In the genomic region with DNA sequence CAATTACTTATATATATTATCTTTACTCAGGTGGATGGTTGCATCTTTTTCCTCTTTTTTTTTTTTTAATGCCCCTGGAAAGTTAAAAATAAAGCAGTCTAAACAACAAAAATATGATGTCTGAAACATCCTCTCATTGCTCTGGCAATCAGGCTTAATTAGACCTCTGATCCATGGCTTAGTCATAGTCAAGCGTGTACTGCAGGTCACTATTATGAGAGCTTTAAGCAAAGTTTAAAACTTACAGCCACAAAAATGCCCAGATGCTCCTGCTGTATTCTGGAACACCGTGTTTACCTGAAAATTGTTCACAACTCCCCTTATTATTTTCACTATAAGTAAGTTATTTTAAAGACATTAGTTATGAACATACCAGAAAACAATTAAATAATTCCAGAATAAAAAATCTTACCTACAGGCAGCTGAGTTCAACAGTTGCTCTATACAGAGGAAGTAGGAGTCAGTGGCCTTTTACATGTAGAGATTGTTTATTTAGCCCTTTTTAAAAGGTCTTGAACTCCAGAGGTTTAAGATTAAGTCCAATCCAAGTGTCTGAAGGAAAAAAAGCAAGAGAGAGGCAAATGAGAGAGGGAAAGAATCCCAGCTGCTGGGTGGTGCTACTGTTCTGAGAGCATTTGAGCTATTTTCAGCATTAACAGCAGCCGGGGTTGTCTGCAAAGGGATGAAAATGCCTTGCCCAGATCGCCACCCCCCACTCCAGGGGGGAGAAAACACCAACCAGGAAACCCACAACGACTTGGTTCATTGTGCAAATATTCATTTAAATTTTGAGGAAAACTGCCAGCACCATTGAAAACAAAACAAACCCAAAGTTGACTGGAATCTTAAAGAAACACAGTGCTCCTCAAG, we compare ENCODE assay signal across 1 cellular context.
TF ChIP-seq lines count a peak whose summit lies in the region.

No MANE protein-coding gene starts in this region.

TF ChIP-seq in HepG2, 621 proteins besides CTCF, POLR2A, EP300 and RAD21 (continued from another document):
- TF ChIP-seq, protein P1, sequence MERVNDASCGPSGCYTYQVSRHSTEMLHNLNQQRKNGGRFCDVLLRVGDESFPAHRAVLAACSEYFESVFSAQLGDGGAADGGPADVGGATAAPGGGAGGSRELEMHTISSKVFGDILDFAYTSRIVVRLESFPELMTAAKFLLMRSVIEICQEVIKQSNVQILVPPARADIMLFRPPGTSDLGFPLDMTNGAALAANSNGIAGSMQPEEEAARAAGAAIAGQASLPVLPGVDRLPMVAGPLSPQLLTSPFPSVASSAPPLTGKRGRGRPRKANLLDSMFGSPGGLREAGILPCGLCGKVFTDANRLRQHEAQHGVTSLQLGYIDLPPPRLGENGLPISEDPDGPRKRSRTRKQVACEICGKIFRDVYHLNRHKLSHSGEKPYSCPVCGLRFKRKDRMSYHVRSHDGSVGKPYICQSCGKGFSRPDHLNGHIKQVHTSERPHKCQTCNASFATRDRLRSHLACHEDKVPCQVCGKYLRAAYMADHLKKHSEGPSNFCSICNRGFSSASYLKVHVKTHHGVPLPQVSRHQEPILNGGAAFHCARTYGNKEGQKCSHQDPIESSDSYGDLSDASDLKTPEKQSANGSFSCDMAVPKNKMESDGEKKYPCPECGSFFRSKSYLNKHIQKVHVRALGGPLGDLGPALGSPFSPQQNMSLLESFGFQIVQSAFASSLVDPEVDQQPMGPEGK (CRISPR knock-in tag; IDR thresholded peaks at IDR 0.05), result 0 out of 2 replicates have a peak, but pooled peaks have one; percentile 20
- TF ChIP-seq NKX3-1 (CRISPR knock-in tag; IDR thresholded peaks at IDR 0.05) (0 out of 2 replicates have a peak, but pooled peaks have one; percentile 7), ISX (CRISPR knock-in tag; conservative IDR thresholded peaks at IDR 0.05) (0 out of 2 replicates have a peak, but pooled peaks have one; percentile 0)
